ENCODE assay signal across 24 cellular contexts in the genomic region with DNA sequence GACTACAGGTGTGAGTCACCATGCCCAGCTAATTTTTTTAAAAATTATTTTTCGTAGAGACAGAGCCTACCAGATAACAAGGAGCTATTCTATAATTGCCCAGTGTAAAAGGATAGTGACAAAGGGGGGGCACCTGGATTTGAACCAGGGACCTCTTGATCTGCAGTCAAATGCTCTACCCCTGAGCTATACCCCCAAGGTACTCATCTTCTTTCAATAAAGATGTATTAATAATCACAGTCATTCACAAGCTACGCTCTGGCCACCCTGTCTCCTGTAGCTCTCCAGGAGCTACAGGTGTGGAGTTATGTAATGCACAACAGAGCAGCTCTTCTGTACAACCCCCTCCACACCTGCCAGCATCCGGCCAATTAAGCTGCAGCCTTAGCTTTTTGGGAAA.
"Had no signal": no experiment of that assay in that cellular context is flagged by ENCODE, and none has a peak within 500 bp of the region (broad histone marks: within the 10 kb centered on the region; RNA-seq: fewer than 3 reads in every experiment).

No MANE protein-coding gene starts in this region.

- H3K4me1 ChIP-seq: esophagus squamous epithelium, lower lobe of right lung, psoas muscle, sigmoid colon, testis, tibial artery had no signal

- DNase-seq: cortex of kidney; effector memory CD8-positive, alpha-beta T cell; erythroblast; esophagus squamous epithelium; hypothalamus; immature natural killer cell; left ventricle myocardium superior; lower lobe of right lung; natural killer cell; occipital lobe; ovary; posterior cingulate gyrus; psoas muscle; right cardiac atrium; sigmoid colon; stimulated activated CD4-positive, alpha-beta T cell treated with anti-CD3 and anti-CD28 coated beads, Interleukin-4, amount 100 ng/mL, for 4 hours; stimulated activated naive CD8-positive, alpha-beta T cell treated with anti-CD3 and anti-CD28 coated beads, Interleukin-15, Interleukin-2, amounts not matched to agents 100 U/mL and 50 U/mL, for 24 hours; substantia nigra; testis; tibial artery had no signal

- FAIRE-seq: endometrium, frontal cortex, keratinocyte had no signal

- ATAC-seq: effector memory CD8-positive, alpha-beta T cell; left ventricle myocardium superior; lower lobe of right lung; natural killer cell; psoas muscle; right cardiac atrium; stimulated activated memory B cell treated with anti-CD40 and anti-IgM and Interleukin-4, amounts not matched to agents 10 μg/mL and 1 μg/mL and 100 μg/mL, for 72 hours; stimulated activated naive CD8-positive, alpha-beta T cell treated with anti-CD3 and anti-CD28 coated beads, Interleukin-15, Interleukin-2, amounts not matched to agents 100 U/mL and 50 U/mL, for 24 hours had no signal

- H3K27ac ChIP-seq: esophagus squamous epithelium, lower lobe of right lung, ovary, psoas muscle, sigmoid colon, testis, tibial artery had no signal

- H3K27me3 ChIP-seq: esophagus squamous epithelium, ovary, sigmoid colon, testis, tibial artery had no signal
